Comparison of ENCODE assay signal across 1 cellular context in the genomic region with DNA sequence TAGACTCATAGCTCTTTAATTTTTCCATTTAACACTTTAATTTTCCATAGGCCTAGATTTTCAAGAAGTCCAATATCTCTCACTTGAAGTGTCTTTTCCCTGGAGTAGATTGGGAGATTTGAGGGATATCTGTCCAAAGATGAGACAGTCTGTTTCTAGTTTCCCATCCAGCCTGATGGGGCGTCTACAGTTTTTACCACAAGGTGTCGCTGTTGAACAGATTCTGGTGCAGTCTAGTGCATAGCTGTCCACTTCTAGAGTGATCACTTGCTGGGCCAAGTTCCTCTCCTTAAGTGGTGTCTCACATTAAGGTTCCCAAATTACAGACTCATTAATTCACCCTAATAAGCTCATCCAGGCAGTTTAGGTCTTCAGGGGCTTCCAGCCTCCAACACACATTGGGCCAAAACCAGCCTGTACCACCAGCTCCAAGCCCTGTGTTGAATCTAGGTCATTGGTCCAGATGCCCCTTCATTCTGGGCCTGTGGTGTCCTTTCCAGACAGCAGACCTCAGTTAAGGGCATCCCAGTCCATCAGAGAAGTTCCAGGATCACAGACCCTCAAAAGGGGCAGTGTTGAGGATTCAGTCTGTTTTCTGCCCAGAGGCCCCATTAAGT.
TF ChIP-seq lines count a peak whose summit lies in the region.

No MANE protein-coding gene starts in this region.

TF ChIP-seq in GM23338, 12 proteins besides CTCF, POLR2A, EP300 and RAD21 (continued from another document):
- TF ChIP-seq, protein P1, sequence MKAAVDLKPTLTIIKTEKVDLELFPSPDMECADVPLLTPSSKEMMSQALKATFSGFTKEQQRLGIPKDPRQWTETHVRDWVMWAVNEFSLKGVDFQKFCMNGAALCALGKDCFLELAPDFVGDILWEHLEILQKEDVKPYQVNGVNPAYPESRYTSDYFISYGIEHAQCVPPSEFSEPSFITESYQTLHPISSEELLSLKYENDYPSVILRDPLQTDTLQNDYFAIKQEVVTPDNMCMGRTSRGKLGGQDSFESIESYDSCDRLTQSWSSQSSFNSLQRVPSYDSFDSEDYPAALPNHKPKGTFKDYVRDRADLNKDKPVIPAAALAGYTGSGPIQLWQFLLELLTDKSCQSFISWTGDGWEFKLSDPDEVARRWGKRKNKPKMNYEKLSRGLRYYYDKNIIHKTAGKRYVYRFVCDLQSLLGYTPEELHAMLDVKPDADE (IDR thresholded peaks at IDR 0.05) = no peak
- TF ChIP-seq POLR2AphosphoS5 (IDR thresholded peaks at IDR 0.05; ENCODE audit: low read depth) (no peak), REST (IDR thresholded peaks at IDR 0.05; ENCODE audit: unreplicated experiment) (no peak), ZNF114 (CRISPR knock-in tag; IDR thresholded peaks at IDR 0.05) (no peak), JUNB (IDR thresholded peaks at IDR 0.05; ENCODE audit: unreplicated experiment) (no peak), ZNF331 (CRISPR knock-in tag; IDR thresholded peaks at IDR 0.05; ENCODE audit: low read depth) (no peak), EZH2phosphoT487 (IDR thresholded peaks at IDR 0.05; ENCODE audit: unreplicated experiment) (no peak)
- TF ChIP-seq, protein P2, sequence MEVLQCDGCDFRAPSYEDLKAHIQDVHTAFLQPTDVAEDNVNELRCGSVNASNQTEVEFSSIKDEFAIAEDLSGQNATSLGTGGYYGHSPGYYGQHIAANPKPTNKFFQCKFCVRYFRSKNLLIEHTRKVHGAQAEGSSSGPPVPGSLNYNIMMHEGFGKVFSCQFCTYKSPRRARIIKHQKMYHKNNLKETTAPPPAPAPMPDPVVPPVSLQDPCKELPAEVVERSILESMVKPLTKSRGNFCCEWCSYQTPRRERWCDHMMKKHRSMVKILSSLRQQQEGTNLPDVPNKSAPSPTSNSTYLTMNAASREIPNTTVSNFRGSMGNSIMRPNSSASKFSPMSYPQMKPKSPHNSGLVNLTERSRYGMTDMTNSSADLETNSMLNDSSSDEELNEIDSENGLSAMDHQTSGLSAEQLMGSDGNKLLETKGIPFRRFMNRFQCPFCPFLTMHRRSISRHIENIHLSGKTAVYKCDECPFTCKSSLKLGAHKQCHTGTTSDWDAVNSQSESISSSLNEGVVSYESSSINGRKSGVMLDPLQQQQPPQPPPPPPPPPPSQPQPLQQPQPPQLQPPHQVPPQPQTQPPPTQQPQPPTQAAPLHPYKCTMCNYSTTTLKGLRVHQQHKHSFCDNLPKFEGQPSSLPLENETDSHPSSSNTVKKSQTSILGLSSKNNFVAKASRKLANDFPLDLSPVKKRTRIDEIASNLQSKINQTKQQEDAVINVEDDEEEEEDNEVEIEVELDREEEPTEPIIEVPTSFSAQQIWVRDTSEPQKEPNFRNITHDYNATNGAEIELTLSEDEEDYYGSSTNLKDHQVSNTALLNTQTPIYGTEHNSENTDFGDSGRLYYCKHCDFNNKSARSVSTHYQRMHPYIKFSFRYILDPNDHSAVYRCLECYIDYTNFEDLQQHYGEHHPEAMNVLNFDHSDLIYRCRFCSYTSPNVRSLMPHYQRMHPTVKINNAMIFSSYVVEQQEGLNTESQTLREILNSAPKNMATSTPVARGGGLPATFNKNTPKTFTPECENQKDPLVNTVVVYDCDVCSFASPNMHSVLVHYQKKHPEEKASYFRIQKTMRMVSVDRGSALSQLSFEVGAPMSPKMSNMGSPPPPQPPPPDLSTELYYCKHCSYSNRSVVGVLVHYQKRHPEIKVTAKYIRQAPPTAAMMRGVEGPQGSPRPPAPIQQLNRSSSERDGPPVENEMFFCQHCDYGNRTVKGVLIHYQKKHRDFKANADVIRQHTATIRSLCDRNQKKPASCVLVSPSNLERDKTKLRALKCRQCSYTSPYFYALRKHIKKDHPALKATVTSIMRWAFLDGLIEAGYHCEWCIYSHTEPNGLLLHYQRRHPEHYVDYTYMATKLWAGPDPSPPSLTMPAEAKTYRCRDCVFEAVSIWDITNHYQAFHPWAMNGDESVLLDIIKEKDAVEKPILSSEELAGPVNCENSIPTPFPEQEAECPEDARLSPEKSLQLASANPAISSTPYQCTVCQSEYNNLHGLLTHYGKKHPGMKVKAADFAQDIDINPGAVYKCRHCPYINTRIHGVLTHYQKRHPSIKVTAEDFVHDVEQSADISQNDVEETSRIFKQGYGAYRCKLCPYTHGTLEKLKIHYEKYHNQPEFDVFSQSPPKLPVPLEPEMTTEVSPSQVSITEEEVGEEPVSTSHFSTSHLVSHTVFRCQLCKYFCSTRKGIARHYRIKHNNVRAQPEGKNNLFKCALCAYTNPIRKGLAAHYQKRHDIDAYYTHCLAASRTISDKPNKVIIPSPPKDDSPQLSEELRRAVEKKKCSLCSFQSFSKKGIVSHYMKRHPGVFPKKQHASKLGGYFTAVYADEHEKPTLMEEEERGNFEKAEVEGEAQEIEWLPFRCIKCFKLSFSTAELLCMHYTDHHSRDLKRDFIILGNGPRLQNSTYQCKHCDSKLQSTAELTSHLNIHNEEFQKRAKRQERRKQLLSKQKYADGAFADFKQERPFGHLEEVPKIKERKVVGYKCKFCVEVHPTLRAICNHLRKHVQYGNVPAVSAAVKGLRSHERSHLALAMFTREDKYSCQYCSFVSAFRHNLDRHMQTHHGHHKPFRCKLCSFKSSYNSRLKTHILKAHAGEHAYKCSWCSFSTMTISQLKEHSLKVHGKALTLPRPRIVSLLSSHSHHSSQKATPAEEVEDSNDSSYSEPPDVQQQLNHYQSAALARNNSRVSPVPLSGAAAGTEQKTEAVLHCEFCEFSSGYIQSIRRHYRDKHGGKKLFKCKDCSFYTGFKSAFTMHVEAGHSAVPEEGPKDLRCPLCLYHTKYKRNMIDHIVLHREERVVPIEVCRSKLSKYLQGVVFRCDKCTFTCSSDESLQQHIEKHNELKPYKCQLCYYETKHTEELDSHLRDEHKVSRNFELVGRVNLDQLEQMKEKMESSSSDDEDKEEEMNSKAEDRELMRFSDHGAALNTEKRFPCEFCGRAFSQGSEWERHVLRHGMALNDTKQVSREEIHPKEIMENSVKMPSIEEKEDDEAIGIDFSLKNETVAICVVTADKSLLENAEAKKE (CRISPR knock-in tag; IDR thresholded peaks at IDR 0.05) = no peak
TF ChIP-seq in GM23338: peak in this region for 0.
